In genomic region chr13:99977334-99977911, GRCh38 we compare ENCODE assay signal across 1 cellular context.
TF ChIP-seq lines count a peak whose summit lies in the region.

No MANE protein-coding gene starts in this region.

TF ChIP-seq in H1, 55 proteins besides CTCF, POLR2A, EP300 and RAD21 (continued from another document):
- TF ChIP-seq ATF2 (IDR thresholded peaks at IDR 0.05; ENCODE audit: low read length) (no peak), TBP (IDR thresholded peaks at IDR 0.05; ENCODE audit: low read depth, low read length) (no peak), SAP30 (IDR thresholded peaks at IDR 0.05; ENCODE audit: insufficient read depth, insufficient replicate concordance, low read length) (no peak), CHD2 (IDR thresholded peaks at IDR 0.05; ENCODE audit: low read length) (no peak), SP2 (IDR thresholded peaks at IDR 0.05; ENCODE audit: low read length) (no peak), KDM4A (IDR thresholded peaks at IDR 0.05; ENCODE audit: low read depth, low read length, severe bottlenecking) (no peak), CREB1 (IDR thresholded peaks at IDR 0.05) (no peak), CBX5 (IDR thresholded peaks at IDR 0.05; ENCODE audit: low read depth, low read length) (no peak), CHD7 (IDR thresholded peaks at IDR 0.05; ENCODE audit: insufficient replicate concordance, low read length) (no peak), CHD1 (IDR thresholded peaks at IDR 0.05; ENCODE audit: low read depth, low read length) (no peak)
TF ChIP-seq in H1: peak in this region for 0.
